Comparison of ENCODE assay signal across 2 cellular contexts in genomic region chr9:130791279-130791894, GRCh38.
A peak's percentile ranks its signal among the peaks of the same experiment; 100 is the strongest.
TF ChIP-seq lines count a peak whose summit lies in the region.

No MANE protein-coding gene starts in this region.

TF ChIP-seq in liver, 16 proteins besides CTCF, POLR2A, EP300 and RAD21 (continued from another document):
- TF ChIP-seq ZBTB33 (IDR thresholded peaks at IDR 0.05), result no peak
- TF ChIP-seq SP1 (IDR thresholded peaks at IDR 0.05), result no peak
- TF ChIP-seq FOXA2 (IDR thresholded peaks at IDR 0.05), result no peak
- peak; percentile 64 to 77 for TF ChIP-seq HNF4A (conservative IDR thresholded peaks at IDR 0.05)
- no peak for TF ChIP-seq GABPA (IDR thresholded peaks at IDR 0.05 in 1 of 2, conservative IDR thresholded peaks at IDR 0.05 in 1 of 2)
- TF ChIP-seq RXRA (IDR thresholded peaks at IDR 0.05), result no peak
TF ChIP-seq in liver: peak in this region for 2.

TF ChIP-seq in HepG2, 621 proteins besides CTCF, POLR2A, EP300 and RAD21 (continued from another document):
- TF ChIP-seq ZBTB10 (CRISPR knock-in tag; IDR thresholded peaks at IDR 0.05; ENCODE audit: borderline replicate concordance) (no peak), ATF7-NPFF (CRISPR knock-in tag; IDR thresholded peaks at IDR 0.05; ENCODE audit: low read depth) (no peak), ZNF180 (CRISPR knock-in tag; IDR thresholded peaks at IDR 0.05; ENCODE audit: borderline replicate concordance, low read depth) (no peak), ZNF207 (IDR thresholded peaks at IDR 0.05; ENCODE audit: borderline replicate concordance) (no peak), GATAD2A (CRISPR knock-in tag; IDR thresholded peaks at IDR 0.05) (no peak)
